8 cellular contexts compared by ENCODE assay signal in the genomic region with DNA sequence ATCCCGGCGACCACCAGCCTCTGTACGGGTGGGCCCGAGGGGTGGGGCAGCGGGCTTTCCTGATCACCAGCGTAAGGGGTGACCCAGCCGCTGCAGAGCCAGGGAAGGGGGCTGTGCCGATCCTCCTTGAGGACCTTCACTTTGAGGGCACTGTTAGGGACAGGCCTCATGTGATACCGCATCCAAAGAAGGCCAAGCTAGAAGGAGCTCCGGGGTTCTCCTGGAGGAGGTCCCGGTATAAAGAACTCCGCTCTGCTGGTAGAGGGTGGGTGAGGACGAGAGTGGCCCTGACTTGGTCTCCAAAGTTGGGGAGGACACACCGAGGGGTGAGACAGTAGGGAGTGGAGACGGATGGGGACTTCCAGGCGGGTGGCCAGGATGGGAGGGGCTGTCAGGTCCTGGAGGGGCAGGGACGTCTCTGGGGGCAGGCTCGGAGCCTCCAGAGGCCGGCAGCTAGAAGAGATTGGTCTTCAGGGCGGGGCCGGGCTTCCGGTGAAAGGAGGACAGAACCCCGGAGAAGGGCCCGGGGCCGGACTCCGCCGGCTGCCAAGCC. TPM values are rescaled to one million over a fixed set of nuclear protein-coding genes. Genes with fewer than 3 reads are reported as not detected.
DNase-seq lines count a peak whose midpoint lies in the region; ATAC-seq and TF ChIP-seq lines count a peak whose summit lies in the region.

No MANE protein-coding gene starts in this region.

- H3K23me2 ChIP-seq in H9 (ENCODE audit: insufficient read length, low read depth, low read length, poor library complexity, severe bottlenecking): peaks cover 21% of the 10 kb centered on the region

- H3K27me3 Mint-ChIP-seq in H9 (ENCODE audit: low read depth) (peaks cover 42% of the 10 kb centered on the region), activated B cell treated with CpG ODN at 0.5 μM for 24 hours (peaks cover 38% of the 10 kb centered on the region)

- CTCF ChIA-PET in activated B cell treated with CpG ODN at 0.5 μM for 24 hours (lab: Charles Lee): interaction anchor here (1.9 kb wide), 1 partner anchor 214 kb away, joined by 7 read pairs; no protein-coding TSS in a partner anchor

- H3K36me3 Mint-ChIP-seq in H9 (ENCODE audit: insufficient read depth in 1 of 3, low read depth in 3 of 3) (peaks cover 10 to 37% (median 20%) of the 10 kb centered on the region in 3 experiments), activated B cell treated with CpG ODN at 0.5 μM for 24 hours (ENCODE audit: low read depth) (peaks cover 30% of the 10 kb centered on the region)

- POLR2A ChIA-PET in activated B cell treated with CpG ODN at 0.5 μM for 24 hours (lab: Charles Lee): interaction anchor here (0.7 kb wide), 1 partner anchor 14 kb away, joined by 3 read pairs; no protein-coding TSS in a partner anchor

- no peak overlapping the region for H3K18ac ChIP-seq in H9 (ENCODE audit: insufficient read length, low read depth, low read length)

- H3K27ac ChIP-seq in BLaER1 (no peak overlapping the region; the same call in 1 of the 2 replicates), H9 (ENCODE audit: insufficient read length, low read depth, low read length) (no peak overlapping the region), sigmoid colon (peak overlapping the region; percentile 77 to 81 (median 79)), WERI-Rb-1 (no peak overlapping the region)

- ATAC-seq in activated B cell treated with CpG ODN at 0.5 μM for 24 hours (ENCODE audit: low read depth) (peak; percentile 31), left cardiac atrium (peak; percentile 47 to 56), GM18909 (IDR thresholded peaks at IDR 0.05; ENCODE audit: poor library complexity, unreplicated experiment) (no peak)

- DNase-seq in H9: peak; percentile 67
- DNase-seq in activated B cell treated with CpG ODN at 0.5 μM for 24 hours: no peak
- DNase-seq in left cardiac atrium: peak; percentile 80
- DNase-seq in sigmoid colon: peak; percentile 89
- no peak for DNase-seq in WERI-Rb-1
- no peak for DNase-seq in NCI-H446 (lab: John Stamatoyannopoulos, UW)

- H2AFZ ChIP-seq in H9 (ENCODE audit: low read length): no peak overlapping the region

- no peak overlapping the region for H2AK5ac ChIP-seq in H9 (ENCODE audit: insufficient read length, low read length)

- H3K23ac ChIP-seq in H9 (ENCODE audit: insufficient read length, low read depth, low read length): no peak overlapping the region

- H3K9me3 ChIP-seq in BLaER1: peaks cover 23% of the 10 kb centered on the region
- H3K9me3 ChIP-seq in H9 (ENCODE audit: control insufficient read depth, low read depth, low read length): no peaks in the 10 kb centered on the region
- H3K9me3 ChIP-seq in sigmoid colon: no peaks in the 10 kb centered on the region
- peaks cover 2% of the 10 kb centered on the region for H3K9me3 ChIP-seq in WERI-Rb-1 (ENCODE audit: severe bottlenecking)

- no peak overlapping the region for H2BK20ac ChIP-seq in H9 (ENCODE audit: low read depth, low read length, poor library complexity, severe bottlenecking)

- no peak overlapping the region for H2BK15ac ChIP-seq in H9 (ENCODE audit: low read depth, low read length)

- H3T11ph ChIP-seq in H9 (ENCODE audit: low read length): no peak overlapping the region

- no peak for TF ChIP-seq POLR2A in sigmoid colon (IDR thresholded peaks at IDR 0.05)

- no peak for TF ChIP-seq EP300 in sigmoid colon (IDR thresholded peaks at IDR 0.05)

- peaks cover 46% of the 10 kb centered on the region for H3K36me3 ChIP-seq in BLaER1
- peaks cover 12 to 36% (median 26%) of the 10 kb centered on the region in 4 donors for H3K36me3 ChIP-seq in sigmoid colon
- peaks cover 47% of the 10 kb centered on the region for H3K36me3 ChIP-seq in WERI-Rb-1

- peak overlapping the region; percentile 62 for H3K4me3 ChIP-seq in BLaER1
- peak overlapping the region in 3 of 4 donors; percentile 34 to 47 (median 41) for H3K4me3 ChIP-seq in sigmoid colon
- no peak overlapping the region for H3K4me3 ChIP-seq in WERI-Rb-1 (ENCODE audit: low read depth, low read length)

- no peak overlapping the region for H4K91ac ChIP-seq in H9 (ENCODE audit: insufficient read length, low read depth, low read length)

- peak overlapping the region; percentile 91 for H3K4me2 ChIP-seq in BLaER1
- peak overlapping the region; percentile 27 for H3K4me2 ChIP-seq in H9 (ENCODE audit: insufficient read depth, insufficient read length, low read length)

- H3K27ac Mint-ChIP-seq in H9 (peak overlapping the region in 2 of 3 experiments; percentile 52 to 71; a peak in 2 of 7 replicates), activated B cell treated with CpG ODN at 0.5 μM for 24 hours (no peak overlapping the region)

- H3K9ac ChIP-seq in BLaER1: peak overlapping the region; percentile 61; the same call in 1 of the 2 replicates
- H3K9ac ChIP-seq in H9 (ENCODE audit: extremely low read depth, insufficient read length, low read length): no peak overlapping the region

- H3K56ac ChIP-seq in H9 (ENCODE audit: insufficient read length, low read depth, low read length): no peak overlapping the region

- WGBS in H9 (ENCODE audit: extremely low coverage, insufficient read length, low lambda C conversion rate): no CpG with 5 or more reads among the region's 27 CpGs
- 12 to 14% methylated on average over 27 of the region's 27 CpGs for WGBS in sigmoid colon, 2 donors

- H3K79me1 ChIP-seq in H9 (ENCODE audit: insufficient read depth, low read depth, low read length, poor library complexity, severe bottlenecking): no peaks in the 10 kb centered on the region

- H3K4me3 Mint-ChIP-seq in H9: peak overlapping the region; percentile 55 to 78
- H3K4me3 Mint-ChIP-seq in activated B cell treated with CpG ODN at 0.5 μM for 24 hours: peak overlapping the region; percentile 77

- H2BK5ac ChIP-seq in H9 (ENCODE audit: insufficient read length, low read length): no peak overlapping the region

- H3K4me1 Mint-ChIP-seq in H9 (peaks cover 28 to 43% of the 10 kb centered on the region in 2 experiments), activated B cell treated with CpG ODN at 0.5 μM for 24 hours (peaks cover 34% of the 10 kb centered on the region)

- TF ChIP-seq CTCF in H9 (conservative IDR thresholded peaks at IDR 0.05) (no peak), activated B cell treated with CpG ODN at 0.5 μM for 24 hours (IDR thresholded peaks at IDR 0.05) (no peak), sigmoid colon (IDR thresholded peaks at IDR 0.05) (no peak), WERI-Rb-1 (IDR thresholded peaks at IDR 0.05; ENCODE audit: low read depth, low read length) (no peak)

- no peak overlapping the region for H2BK120ac ChIP-seq in H9 (ENCODE audit: low read depth, low read length, poor library complexity, severe bottlenecking)

- no peak overlapping the region for H3K14ac ChIP-seq in H9 (ENCODE audit: insufficient read depth, low read length)

- H4K8ac ChIP-seq in H9 (replicated peaks; ENCODE audit: insufficient read length, low read depth, low read length): no peak overlapping the region

- H3K4ac ChIP-seq in H9 (ENCODE audit: low read depth, low read length): no peak overlapping the region

- H3K4me1 ChIP-seq in BLaER1 (peaks cover 36% of the 10 kb centered on the region), H9 (ENCODE audit: insufficient read depth, low read length) (peaks cover 5% of the 10 kb centered on the region; the same call in 1 of the 2 replicates), sigmoid colon (peaks cover 0 to 70% (median 67%) of the 10 kb centered on the region in 4 donors)

- H3K27me3 ChIP-seq in BLaER1 (peaks cover 72% of the 10 kb centered on the region), H9 (ENCODE audit: insufficient read depth, low read length) (peaks cover 46% of the 10 kb centered on the region), sigmoid colon (peaks cover 18 to 42% (median 37%) of the 10 kb centered on the region in 3 donors), WERI-Rb-1 (ENCODE audit: insufficient read depth, low read depth, severe bottlenecking) (no peaks in the 10 kb centered on the region)

- intact Hi-C loops in activated B cell treated with CpG ODN at 0.5 μM for 24 hours (cut with micrococcal nuclease): loop anchor here (2.0 kb wide), 1 partner anchor 15 kb away; a partner anchor contains a TSS
- intact Hi-C loops in left cardiac atrium (cut with DNase I): loop anchor here in 1 of 2 donors (10.0 kb wide), 1 partner anchor 185 kb away; no protein-coding TSS in a partner anchor
- intact Hi-C loops in sigmoid colon (cut with DNase I): loop anchor here (5.0 to 10.0 kb wide), 3 partner anchors 55 to 388 kb away; a partner anchor contains a TSS

- peaks cover 0 to 6% of the 10 kb centered on the region in 2 experiments; a peak in 3 of 5 replicates for H3K9me3 Mint-ChIP-seq in H9
- no peaks in the 10 kb centered on the region for H3K9me3 Mint-ChIP-seq in activated B cell treated with CpG ODN at 0.5 μM for 24 hours

- H4K5ac ChIP-seq in H9 (ENCODE audit: insufficient read length, low read depth, low read length): no peak overlapping the region

- H4K20me1 ChIP-seq in BLaER1: peaks cover 66% of the 10 kb centered on the region
- H4K20me1 ChIP-seq in H9 (ENCODE audit: control insufficient read depth, insufficient read depth, insufficient read length): peaks cover 2% of the 10 kb centered on the region

- H3K79me2 ChIP-seq in H9 (ENCODE audit: insufficient read depth, low read length): no peaks in the 10 kb centered on the region

- H2BK12ac ChIP-seq in H9 (ENCODE audit: insufficient read length, low read depth, low read length): no peak overlapping the region

RNA-seq across cellular contexts. Expression of a gene that starts 4.6 kb away (rescaled TPM):
- 1.1 and 1.4 TPM in 2 replicates for total RNA-seq in H9 (2021)
- total RNA-seq in activated B cell treated with CpG ODN at 0.5 μM for 24 hours: not detected in 2 replicates
- total RNA-seq in left cardiac atrium: not detected
- 1 to 10 TPM in 1 of 4 donors, under 1 TPM in 2, not detected in 1; 0.41 to 2.9 (median 0.82) TPM for total RNA-seq in sigmoid colon
- polyA plus RNA-seq in sigmoid colon: 1 to 10 TPM in 1 of 3 donors, not detected in 2; 1.7 TPM

RNA-seq across cellular contexts. Expression of a gene that starts 14.8 kb away (rescaled TPM):
- total RNA-seq in H9 (2021) (207 and 214 TPM in 2 replicates), activated B cell treated with CpG ODN at 0.5 μM for 24 hours (107 and 129 TPM in 2 replicates), left cardiac atrium (10 to 100 TPM; 89.5 to 96.4 TPM), sigmoid colon (100 to 1,000 TPM in 1 of 4 donors, 10 to 100 TPM in 3; 66.6 to 195 (median 77.5) TPM)
- polyA plus RNA-seq in sigmoid colon: 10 to 100 TPM; 30.0 to 96.5 (median 32.6) TPM

RNA-seq across cellular contexts. Expression of a gene that starts 22.8 kb away (rescaled TPM):
- not detected in 2 replicates for total RNA-seq in H9 (2021)
- total RNA-seq in activated B cell treated with CpG ODN at 0.5 μM for 24 hours: 0.67 and 0.76 TPM in 2 replicates
- total RNA-seq in left cardiac atrium: 10 to 100 TPM; 24.0 to 57.0 TPM
- total RNA-seq in sigmoid colon: 10 to 100 TPM; 14.7 to 61.7 (median 42.9) TPM
- 10 to 100 TPM; 14.1 to 27.0 (median 17.4) TPM for polyA plus RNA-seq in sigmoid colon

RNA-seq across cellular contexts. Expression of a gene that starts 47.4 kb away (rescaled TPM):
- total RNA-seq in H9 (2021) (0.92 and 1.2 TPM in 2 replicates), activated B cell treated with CpG ODN at 0.5 μM for 24 hours (not detected in 2 replicates), left cardiac atrium (not detected), sigmoid colon (under 1 TPM in 1 of 4 donors, not detected in 3; 0.71 TPM)
- polyA plus RNA-seq in sigmoid colon: under 1 TPM in 1 of 3 donors, not detected in 2; 0.15 TPM

Comparison
In these comparisons a context has a peak if more than half of its experiments do, and no peak if none do; other contexts are left out.
1. H3K27ac ChIP-seq: peak in sigmoid colon (4 of 4); none in BLaER1 (single experiment), H9 (single experiment) and WERI-Rb-1 (single experiment).
2. DNase-seq: peak in H9 (single experiment), left cardiac atrium (single experiment) and sigmoid colon (single experiment); none in activated B cell treated with CpG ODN at 0.5 μM for 24 hours (single experiment), WERI-Rb-1 (single experiment) and NCI-H446 (0 of 2).